ENCODE assay signal across 13 cellular contexts in the genomic region with DNA sequence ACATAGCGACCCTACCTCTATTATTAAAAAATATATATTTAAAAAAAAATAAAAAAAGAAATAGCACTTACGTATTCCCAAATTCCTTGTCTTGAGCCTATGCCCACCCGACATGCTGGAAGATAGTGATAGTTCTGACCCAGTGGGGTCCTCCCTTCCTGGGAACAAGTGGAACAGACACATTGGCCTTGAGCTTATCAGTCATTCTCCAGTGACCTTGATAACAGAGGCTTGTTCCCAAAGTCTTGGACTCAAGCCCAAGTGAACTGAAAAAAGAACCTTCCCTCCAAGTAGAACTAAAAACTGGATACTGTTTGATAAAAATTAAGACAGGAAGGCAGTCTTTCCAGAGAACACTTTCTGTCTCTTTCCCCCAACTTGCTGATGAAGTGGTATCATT.
"Had no signal": no experiment of that assay in that cellular context is flagged by ENCODE, and none has a peak within 500 bp of the region (broad histone marks: within the 10 kb centered on the region; RNA-seq: fewer than 3 reads in every experiment).

No MANE protein-coding gene starts in this region.

- H3K36me3 ChIP-seq: suprapubic skin, upper lobe of right lung had no signal

- H3K4me1 ChIP-seq: suprapubic skin, upper lobe of right lung had no signal

- H3K9me3 ChIP-seq: neutrophil, suprapubic skin, upper lobe of right lung had no signal

- H3K4me3 ChIP-seq: smooth muscle cell, suprapubic skin, upper lobe of right lung had no signal

- ATAC-seq: activated CD4-positive, CD25-positive, alpha-beta regulatory T cell treated with anti-CD3 and anti-CD28 coated beads, Interleukin-2, amount 50 U/mL, for 24 hours; effector memory CD8-positive, alpha-beta T cell; natural killer cell; stimulated activated naive CD8-positive, alpha-beta T cell treated with anti-CD3 and anti-CD28 coated beads, Interleukin-15, Interleukin-2, amounts not matched to agents 100 U/mL and 50 U/mL, for 24 hours; upper lobe of right lung had no signal

- H3K27me3 ChIP-seq: neutrophil, suprapubic skin, upper lobe of right lung had no signal

- H3K4me2 ChIP-seq: smooth muscle cell had no signal

- H3K27ac ChIP-seq: neutrophil, suprapubic skin, upper lobe of right lung had no signal

- DNase-seq: activated CD4-positive, alpha-beta T cell treated with anti-CD3 and anti-CD28 coated beads, Interleukin-2, amount 50 U/mL, for 1 hour; activated CD8-positive, alpha-beta memory T cell treated with anti-CD3 and anti-CD28 coated beads for 24 hours; activated gamma-delta T cell treated with Interleukin-2 at 50 U/mL for 16 hours; amniotic stem cell; cerebellar nuclear complex; effector memory CD8-positive, alpha-beta T cell; natural killer cell; stimulated activated naive CD8-positive, alpha-beta T cell treated with anti-CD3 and anti-CD28 coated beads, Interleukin-15, Interleukin-2, amounts not matched to agents 100 U/mL and 50 U/mL, for 24 hours; upper lobe of right lung had no signal
